In genomic region chr14:87540339-87540738, GRCh38 we compare ENCODE assay signal across 21 cellular contexts.
DNase-seq lines count a peak whose midpoint lies in the region; ATAC-seq and TF ChIP-seq lines count a peak whose summit lies in the region.
"Had no signal": no experiment of that assay in that cellular context is flagged by ENCODE, and none has a peak within 500 bp of the region (broad histone marks: within the 10 kb centered on the region; RNA-seq: fewer than 3 reads in every experiment).

No MANE protein-coding gene starts in this region.

- H3K4me3 ChIP-seq in HEK293 (ENCODE audit: low read depth, low read length), result no peak overlapping the region
- H3K4me3 ChIP-seq: BLaER1 treated with 17β-estradiol and CSF1 and Interleukin-3, amounts not matched to agents 10 nM and 100 nM; GM12878 had no signal

- H3K9me3 ChIP-seq in HEK293 (ENCODE audit: control insufficient read depth, insufficient read depth, low read depth, low read length), result no peaks in the 10 kb centered on the region
- H3K9me3 ChIP-seq: BLaER1 treated with 17β-estradiol and CSF1 and Interleukin-3, amounts not matched to agents 10 nM and 100 nM had no signal

- DNase-seq in iPS-NIHi7 (ENCODE audit: extremely low spot score), result peak; percentile 15
- no peak for DNase-seq in C1 segment of cervical spinal cord (lab: John Stamatoyannopoulos, UW)
- no peak for DNase-seq in HCEC 1CT
- DNase-seq: 8988T; ACHN; AML-193; CD4-positive, alpha-beta memory T cell; CD4-positive, CD25-positive, alpha-beta regulatory T cell; CD8-positive, alpha-beta memory T cell; COR-L47; DMS 273 treated with DMSO at 0.1 percent for 48 hours; DMS153; DMS53; DMS79; DND-41; EL; GDM1 had no signal

- POLR2A ChIA-PET in HEK293 (lab: Yijun Ruan, JAX), result interaction anchor here (0.7 kb wide), 1 partner anchor 10 kb away, joined by 3 read pairs; no protein-coding TSS in a partner anchor

- H3K36me3 ChIP-seq in HEK293 (ENCODE audit: control insufficient read depth in 2 of 2, insufficient read depth in 1 of 2, low read length in 2 of 2), result no peaks in the 10 kb centered on the region
- H3K36me3 ChIP-seq: BLaER1 treated with 17β-estradiol and CSF1 and Interleukin-3, amounts not matched to agents 10 nM and 100 nM had no signal

- no peak for ATAC-seq in HG03457 (IDR thresholded peaks at IDR 0.05; ENCODE audit: unreplicated experiment)
- ATAC-seq: GM12878 had no signal

- H3K27ac ChIP-seq in HEK293 (ENCODE audit: extremely low read depth, low read depth, low read length), result no peak overlapping the region
- H3K27ac ChIP-seq: BLaER1 treated with 17β-estradiol and CSF1 and Interleukin-3, amounts not matched to agents 10 nM and 100 nM had no signal

- TF ChIP-seq CTCF in HEK293 (tag by site-specific recombination; IDR thresholded peaks at IDR 0.05), result no peak

- CTCF ChIA-PET in HEK293 (lab: Yijun Ruan, JAX), result no interaction called here

- H3K4me1 ChIP-seq in HEK293 (ENCODE audit: control insufficient read depth, insufficient read depth, low read length), result no peaks in the 10 kb centered on the region
- H3K4me1 ChIP-seq: BLaER1 treated with 17β-estradiol and CSF1 and Interleukin-3, amounts not matched to agents 10 nM and 100 nM had no signal

TF ChIP-seq in HEK293, 187 proteins besides CTCF, POLR2A, EP300 and RAD21:
- TF ChIP-seq REST (tag by site-specific recombination; IDR thresholded peaks at IDR 0.05), result 0 out of 2 replicates have a peak, but pooled peaks have one; percentile 25
- TF ChIP-seq ZSCAN16 (tag by site-specific recombination; IDR thresholded peaks at IDR 0.05), result no peak
TF ChIP-seq in HEK293: peak in this region for 1.
